26 cellular contexts compared by ENCODE assay signal in genomic region chr9:105697871-105698270, GRCh38. TPM values are rescaled to one million over a fixed set of nuclear protein-coding genes. Genes with fewer than 3 reads are reported as not detected.
A peak's percentile ranks its signal among the peaks of the same experiment; 100 is the strongest.
DNase-seq lines count a peak whose midpoint lies in the region; ATAC-seq and TF ChIP-seq lines count a peak whose summit lies in the region.
"Had no signal": no experiment of that assay in that cellular context is flagged by ENCODE, and none has a peak within 500 bp of the region (broad histone marks: within the 10 kb centered on the region; RNA-seq: fewer than 3 reads in every experiment).

No MANE protein-coding gene starts in this region.

- peaks cover 13% of the 10 kb centered on the region for H3K27me3 Mint-ChIP-seq in brain

- H3K36me3 ChIP-seq in ACC112 (ENCODE audit: insufficient read depth, low read length) (no peaks in the 10 kb centered on the region), Karpas-422 (ENCODE audit: insufficient read depth, low read length) (peaks cover 72% of the 10 kb centered on the region), spleen (no peaks in the 10 kb centered on the region)
- H3K36me3 ChIP-seq: adrenal gland had no signal

- no peak overlapping the region for H3K27ac Mint-ChIP-seq in brain
- H3K27ac Mint-ChIP-seq: B cell, type B pancreatic cell had no signal

- peak overlapping the region in 3 of 5 experiments; percentile 14 to 83 (median 69) for H3K4me3 Mint-ChIP-seq in brain
- H3K4me3 Mint-ChIP-seq: B cell had no signal

- H3K9me3 ChIP-seq in Karpas-422 (ENCODE audit: low read length) (no peaks in the 10 kb centered on the region), spleen (no peaks in the 10 kb centered on the region)
- H3K9me3 ChIP-seq: adrenal gland had no signal

- H3K27ac ChIP-seq in ACC112 (ENCODE audit: low read depth, low read length) (no peak overlapping the region), Karpas-422 (ENCODE audit: low read length) (peak overlapping the region; percentile 85), spleen (no peak overlapping the region)
- H3K27ac ChIP-seq: adrenal gland, dorsolateral prefrontal cortex, KMS-11 had no signal

- H3K9ac ChIP-seq in Karpas-422 (ENCODE audit: low read length), result no peak overlapping the region
- H3K9ac ChIP-seq: KMS-11 had no signal

- H3K4me1 ChIP-seq in ACC112 (ENCODE audit: control insufficient read depth, insufficient read depth, low read length, unreplicated experiment) (peaks cover 20% of the 10 kb centered on the region), Karpas-422 (ENCODE audit: low read length) (peaks cover 64% of the 10 kb centered on the region), spleen (peaks cover 0 to 26% (median 21%) of the 10 kb centered on the region in 6 donors)

- TF ChIP-seq CTCF in brain (conservative IDR thresholded peaks at IDR 0.05), result no peak
- TF ChIP-seq CTCF in spleen (IDR thresholded peaks at IDR 0.05 in 8 of 11, conservative IDR thresholded peaks at IDR 0.05 in 3 of 11), result no peak

- H2AFZ ChIP-seq in ACC112 (ENCODE audit: low read length, unreplicated experiment) (no peak overlapping the region), Karpas-422 (ENCODE audit: low read length) (no peak overlapping the region)

- intact Hi-C loops in spleen (cut with DNase I; ENCODE audit: low total_unique reads), result no loop called here

- peaks cover 68% of the 10 kb centered on the region for H3K4me1 Mint-ChIP-seq in brain

- peaks cover 23% of the 10 kb centered on the region for H3K79me2 ChIP-seq in ACC112 (ENCODE audit: control insufficient read depth, insufficient read depth, low read length, unreplicated experiment)
- H3K79me2 ChIP-seq in Karpas-422 (ENCODE audit: low read length), result peaks cover 84% of the 10 kb centered on the region

- no peak for ATAC-seq in GM21360 (IDR thresholded peaks at IDR 0.05; ENCODE audit: unreplicated experiment)

- peaks cover 32% of the 10 kb centered on the region for H4K20me1 ChIP-seq in Karpas-422 (ENCODE audit: insufficient read depth, low read depth, low read length)

- H3K9me2 ChIP-seq in Karpas-422 (replicated peaks; ENCODE audit: insufficient read depth, low read length), result no peaks in the 10 kb centered on the region

- H3K36me3 Mint-ChIP-seq in brain, result peaks cover 13% of the 10 kb centered on the region
- H3K36me3 Mint-ChIP-seq: type B pancreatic cell had no signal

- H3K4me2 ChIP-seq in Karpas-422 (ENCODE audit: low read depth, low read length, poor library complexity, severe bottlenecking), result peak overlapping the region; percentile 95
- H3K4me2 ChIP-seq: KMS-11 had no signal

- TF ChIP-seq POLR2A in spleen (IDR thresholded peaks at IDR 0.05), result no peak

- peaks cover 0 to 3% (median 0%) of the 10 kb centered on the region in 5 experiments for H3K9me3 Mint-ChIP-seq in brain
- H3K9me3 Mint-ChIP-seq: type B pancreatic cell had no signal

- H3K4me3 ChIP-seq in ACC112 (ENCODE audit: low read depth, low read length), result peak overlapping the region; percentile 2; the same call in 1 of the 2 replicates
- H3K4me3 ChIP-seq in Karpas-422 (ENCODE audit: low read length), result peak overlapping the region; percentile 92
- no peak overlapping the region for H3K4me3 ChIP-seq in spleen
- H3K4me3 ChIP-seq: adrenal gland, dorsolateral prefrontal cortex had no signal

- DNase-seq in Karpas-422 (no peak), kidney glomerular epithelial cell (lab: John Stamatoyannopoulos, UW) (peak; percentile 12), spleen (no peak), SW 1271 (lab: John Stamatoyannopoulos, UW) (no peak), NOMO-1 treated with DMSO at 0.1 percent for 48 hours (lab: John Stamatoyannopoulos, UW; ENCODE audit: unreplicated experiment) (no peak)
- DNase-seq: 8988T; activated CD4-positive, alpha-beta T cell treated with anti-CD3 and anti-CD28 coated beads for 1 hour; activated T-cell treated with anti-CD3 and anti-CD28 coated beads, Interleukin-2, amount 50 U/mL, for 1 hour; adrenal gland; central memory CD4-positive, alpha-beta T cell; DMS79 treated with DMSO at 0.1 percent for 48 hours; dorsolateral prefrontal cortex; H7; mammary epithelial cell; NCI-H1092 treated with DMSO at 0.1 percent for 48 hours; NCI-H2029 treated with DMSO at 0.1 percent for 48 hours; Right ventricle myocardium superior; stimulated activated CD4-positive, alpha-beta T cell treated with anti-CD3 and anti-CD28 coated beads, Interleukin-15, amount 100 ng/mL, for 24 hours; stimulated activated CD8-positive, alpha-beta memory T cell treated with anti-CD3 and anti-CD28 coated beads, Interleukin-4, amount 100 ng/mL, for 48 hours had no signal

- H3K27me3 ChIP-seq in ACC112 (ENCODE audit: insufficient read depth, low read length) (peaks cover 9% of the 10 kb centered on the region), Karpas-422 (ENCODE audit: low read length) (no peaks in the 10 kb centered on the region), spleen (replicated peaks in 1 of 7) (peaks cover 0 to 11% (median 9%) of the 10 kb centered on the region in 7 donors)
- H3K27me3 ChIP-seq: adrenal gland had no signal

- 86 to 96% (median 91%) methylated on average over 4 of the region's 4 CpGs for WGBS in spleen, 5 donors

RNA-seq across cellular contexts. Expression of gene TMEM38B, which starts 3.5 kb away (rescaled TPM):
- total RNA-seq in Karpas-422 (2014; rRNA removed; shearing (Covaris generic); ENCODE audit: low replicate concordance), result 134 and 164 TPM in 2 replicates
- polyA plus RNA-seq in brain (ENCODE audit: insufficient read depth, low read depth, low replicate concordance) (14.4 TPM), spleen (1 to 10 TPM; 3.1 to 4.5 (median 3.9) TPM)
- 10 to 100 TPM in 3 of 7 donors, 1 to 10 TPM in 4; 5.2 to 12.1 (median 9.4) TPM for total RNA-seq in spleen

RNA-seq across cellular contexts. Expression of gene TAL2, which starts 35.6 kb away (rescaled TPM):
- 4.1 and 18.4 TPM in 2 replicates for total RNA-seq in Karpas-422 (2014; rRNA removed; shearing (Covaris generic); ENCODE audit: low replicate concordance)
- polyA plus RNA-seq in brain (ENCODE audit: insufficient read depth, low read depth, low replicate concordance) (2.8 TPM), spleen (under 1 TPM in 2 of 3 donors, not detected in 1; 0.22 to 0.54 TPM)
- total RNA-seq in spleen, result not detected
- total RNA-seq: adrenal gland, H7, HT-29, mammary epithelial cell had no signal

Comparison
In these comparisons a context has a peak if more than half of its experiments do, and no peak if none do; other contexts are left out.
1. H3K4me3 ChIP-seq: peak in ACC112 (single experiment) and Karpas-422 (single experiment); none in spleen (0 of 8).
2. RNA of gene TMEM38B, which starts 3.5 kb away (total RNA-seq): 134 to 164 TPM in Karpas-422; 5.2 to 12.1 TPM in spleen; every median in the first group is over 10 times any median in the second.